8 cellular contexts compared by ENCODE assay signal in the genomic region with DNA sequence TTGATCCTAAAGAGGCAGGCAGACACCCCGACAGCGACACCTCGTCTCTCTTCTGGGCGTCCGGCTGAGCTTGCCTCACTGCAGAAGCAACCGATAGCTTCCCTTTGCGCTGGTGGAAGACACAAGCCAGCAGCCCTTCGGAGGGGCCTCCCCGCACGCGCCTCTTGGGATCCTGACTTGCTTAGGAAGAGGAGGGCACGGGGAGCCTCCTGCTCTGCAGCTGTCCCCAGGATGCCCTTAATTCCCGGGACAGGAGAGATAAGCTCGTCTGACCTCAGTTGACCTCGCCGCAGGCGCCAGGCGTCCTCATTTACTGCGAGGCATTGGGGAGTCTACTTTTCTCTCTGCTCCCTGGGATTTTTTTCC.
DNase-seq lines count a peak whose midpoint lies in the region; ATAC-seq and TF ChIP-seq lines count a peak whose summit lies in the region.

No MANE protein-coding gene starts in this region.

- POLR2A ChIA-PET in activated CD4-positive, alpha-beta memory T cell treated with anti-CD3 and anti-CD28 coated beads for 36 hours (lab: Charles Lee) = interaction anchor here (0.7 to 1.0 kb wide), 2 partner anchors 158 to 664 kb away, joined by 3 read pairs; no protein-coding TSS in a partner anchor

- no peak for TF ChIP-seq CTCF in fibroblast of mammary gland (conservative IDR thresholded peaks at IDR 0.05; ENCODE audit: control insufficient read depth, insufficient read depth, low read depth, low read length)
- no peak for TF ChIP-seq CTCF in nephron (IDR thresholded peaks at IDR 0.05; ENCODE audit: unreplicated experiment in 3 of 3)

- CTCF ChIA-PET in activated CD4-positive, alpha-beta memory T cell treated with anti-CD3 and anti-CD28 coated beads for 36 hours (lab: Charles Lee) = interaction anchor here (0.7 to 2.9 kb wide), 13 partner anchors 15 to 1412 kb away, joined by 3 to 13 read pairs (median 4); no protein-coding TSS in a partner anchor

- peaks cover 14% of the 10 kb centered on the region for H3K4me1 Mint-ChIP-seq in activated CD4-positive, alpha-beta memory T cell treated with anti-CD3 and anti-CD28 coated beads for 36 hours (ENCODE audit: low read depth)
- peaks cover 45% of the 10 kb centered on the region for H3K4me1 Mint-ChIP-seq in nephron

- no peak for ATAC-seq in GM18517 (IDR thresholded peaks at IDR 0.05; ENCODE audit: unreplicated experiment)

- H3K4me3 ChIP-seq in HUES48 (ENCODE audit: low read depth, low read length) (peak overlapping the region; percentile 57), fibroblast of mammary gland (ENCODE audit: control insufficient read depth, low read depth, low read length) (peak overlapping the region; percentile 58)

- H3K4me1 ChIP-seq in HUES48 (ENCODE audit: control insufficient read depth, insufficient read depth, low read length) = peaks cover 13% of the 10 kb centered on the region

- DNase-seq in NCI-H748 (lab: John Stamatoyannopoulos, UW; ENCODE audit: unreplicated experiment) (peak; percentile 89), NCI-H748 treated with DMSO at 0.1 percent for 48 hours (lab: John Stamatoyannopoulos, UW) (no peak), fibroblast of mammary gland (ENCODE audit: low read depth) (peak; percentile 42)
- DNase-seq in activated CD4-positive, alpha-beta memory T cell treated with anti-CD3 and anti-CD28 coated beads for 36 hours = no peak
- DNase-seq in activated effector memory CD4-positive, alpha-beta T cell treated with Interleukin-2 at 50 U/mL for 16 hours = no peak

- H3K27ac Mint-ChIP-seq in activated CD4-positive, alpha-beta memory T cell treated with anti-CD3 and anti-CD28 coated beads for 36 hours = peak overlapping the region; percentile 85
- H3K27ac Mint-ChIP-seq in nephron = peak overlapping the region; percentile 64 to 94 (median 93)

- peaks cover 42% of the 10 kb centered on the region for H3K27me3 ChIP-seq in HUES48 (ENCODE audit: control insufficient read depth, insufficient read depth, low read length)

- no peaks in the 10 kb centered on the region for H3K9me3 ChIP-seq in HUES48 (ENCODE audit: control insufficient read depth, insufficient read depth, low read length)

- peak overlapping the region; percentile 8; the same call in 1 of the 2 replicates for H3K9ac ChIP-seq in HUES48 (ENCODE audit: low read depth, low read length)

- no peaks in the 10 kb centered on the region for H3K27me3 Mint-ChIP-seq in activated CD4-positive, alpha-beta memory T cell treated with anti-CD3 and anti-CD28 coated beads for 36 hours
- H3K27me3 Mint-ChIP-seq in nephron (ENCODE audit: low read depth) = peaks cover 12% of the 10 kb centered on the region

- H3K4me3 Mint-ChIP-seq in activated CD4-positive, alpha-beta memory T cell treated with anti-CD3 and anti-CD28 coated beads for 36 hours = peak overlapping the region; percentile 74
- H3K4me3 Mint-ChIP-seq in nephron = peak overlapping the region; percentile 82 to 87 (median 86)

- no peaks in the 10 kb centered on the region for H3K9me3 Mint-ChIP-seq in activated CD4-positive, alpha-beta memory T cell treated with anti-CD3 and anti-CD28 coated beads for 36 hours
- no peaks in the 10 kb centered on the region for H3K9me3 Mint-ChIP-seq in nephron

- H3K36me3 ChIP-seq in HUES48 (ENCODE audit: control insufficient read depth, insufficient read depth, low read length) = no peaks in the 10 kb centered on the region

- H3K27ac ChIP-seq in HUES48 (ENCODE audit: low read depth, low read length) = peak overlapping the region; percentile 67

- H3K36me3 Mint-ChIP-seq in activated CD4-positive, alpha-beta memory T cell treated with anti-CD3 and anti-CD28 coated beads for 36 hours = no peaks in the 10 kb centered on the region
- H3K36me3 Mint-ChIP-seq in nephron (ENCODE audit: low read depth) = no peaks in the 10 kb centered on the region

- intact Hi-C loops in activated CD4-positive, alpha-beta memory T cell treated with anti-CD3 and anti-CD28 coated beads for 36 hours (cut with micrococcal nuclease) = loop anchor here (1.0 to 10.0 kb wide), 8 partner anchors 106 to 1411 kb away; no protein-coding TSS in a partner anchor

Comparison
In these comparisons a context has a peak if more than half of its experiments do, and no peak if none do; other contexts are left out.
1. DNase-seq: peak in NCI-H748 (single experiment) and fibroblast of mammary gland (single experiment); none in NCI-H748 treated with DMSO at 0.1 percent for 48 hours (single experiment), activated CD4-positive, alpha-beta memory T cell treated with anti-CD3 and anti-CD28 coated beads for 36 hours (single experiment) and activated effector memory CD4-positive, alpha-beta T cell treated with Interleukin-2 at 50 U/mL for 16 hours (single experiment).